Comparison of ENCODE assay signal across 25 cellular contexts in genomic region chr14:89294060-89294459, GRCh38.
DNase-seq lines count a peak whose midpoint lies in the region; ATAC-seq and TF ChIP-seq lines count a peak whose summit lies in the region.
"Had no signal": no experiment of that assay in that cellular context is flagged by ENCODE, and none has a peak within 500 bp of the region (broad histone marks: within the 10 kb centered on the region; RNA-seq: fewer than 3 reads in every experiment).

No MANE protein-coding gene starts in this region.

- no peak for TF ChIP-seq EP300 in stomach (IDR thresholded peaks at IDR 0.05)

- H3K27me3 ChIP-seq in stomach, result no peaks in the 10 kb centered on the region
- no peaks in the 10 kb centered on the region for H3K27me3 ChIP-seq in upper lobe of right lung
- H3K27me3 ChIP-seq: BLaER1 treated with 17β-estradiol and CSF1 and Interleukin-3, amounts not matched to agents 10 nM and 100 nM; cardiac muscle cell; dorsolateral prefrontal cortex; foreskin keratinocyte had no signal

- H3K36me3 Mint-ChIP-seq in activated naive CD4-positive, alpha-beta T cell treated with anti-CD3 and anti-CD28 coated beads, Interleukin-2, amount 50 U/mL, for 24 hours, result peaks cover 11% of the 10 kb centered on the region
- H3K36me3 Mint-ChIP-seq in endothelial cell (ENCODE audit: low read depth, unreplicated experiment), result peaks cover 25% of the 10 kb centered on the region

- TF ChIP-seq POLR2A in stomach (IDR thresholded peaks at IDR 0.05), result no peak

- intact Hi-C loops in stomach (cut with DNase I; ENCODE audit: low total_unique reads), result no loop called here
- intact Hi-C loops in upper lobe of right lung (cut with DNase I), result loop anchor here (10.0 kb wide), 1 partner anchor 111 kb away; no protein-coding TSS in a partner anchor

- H3K4me3 ChIP-seq in stomach (no peak overlapping the region), upper lobe of right lung (no peak overlapping the region)
- H3K4me3 ChIP-seq: A549; BLaER1 treated with 17β-estradiol and CSF1 and Interleukin-3, amounts not matched to agents 10 nM and 100 nM; cardiac muscle cell; dorsolateral prefrontal cortex; PC-9 had no signal

- no peaks in the 10 kb centered on the region for H3K9me3 Mint-ChIP-seq in activated naive CD4-positive, alpha-beta T cell treated with anti-CD3 and anti-CD28 coated beads, Interleukin-2, amount 50 U/mL, for 24 hours
- no peaks in the 10 kb centered on the region for H3K9me3 Mint-ChIP-seq in endothelial cell (ENCODE audit: unreplicated experiment)
- H3K9me3 Mint-ChIP-seq: activated CD4-positive, alpha-beta memory T cell treated with anti-CD3 and anti-CD28 coated beads for 36 hours; IgD-negative memory B cell had no signal

- no peak for DNase-seq in activated naive CD4-positive, alpha-beta T cell treated with anti-CD3 and anti-CD28 coated beads, Interleukin-2, amount 50 U/mL, for 16 hours
- DNase-seq in endothelial cell (ENCODE audit: low spot score) (no peak), left lobe of liver (ENCODE audit: low spot score) (no peak), stomach (peak; percentile 54), upper lobe of right lung (no peak)
- no peak for DNase-seq in stimulated activated CD4-positive, alpha-beta T cell treated with anti-CD3 and anti-CD28 coated beads, Interleukin-4, amount 100 ng/mL, for 4 hours
- no peak for DNase-seq in activated CD4-positive, alpha-beta T cell treated with anti-CD3 and anti-CD28 coated beads, Interleukin-2, amount 50 U/mL, for 4 hours
- DNase-seq: activated CD4-positive, alpha-beta memory T cell treated with anti-CD3 and anti-CD28 coated beads for 36 hours; amniotic stem cell; Calu3; dorsolateral prefrontal cortex; erythroblast; foreskin keratinocyte; hypothalamus; left colon; NCI-H1436 treated with DMSO at 0.1 percent for 48 hours; NCI-H2171 treated with DMSO at 0.1 percent for 48 hours; NCI-H774; PC-9 had no signal

- H3K27ac ChIP-seq in stomach (no peak overlapping the region), upper lobe of right lung (no peak overlapping the region)
- H3K27ac ChIP-seq: A549; BLaER1 treated with 17β-estradiol and CSF1 and Interleukin-3, amounts not matched to agents 10 nM and 100 nM; cardiac muscle cell; foreskin keratinocyte; PC-9; VCaP had no signal

- H3K27me3 Mint-ChIP-seq in activated naive CD4-positive, alpha-beta T cell treated with anti-CD3 and anti-CD28 coated beads, Interleukin-2, amount 50 U/mL, for 24 hours, result no peaks in the 10 kb centered on the region
- H3K27me3 Mint-ChIP-seq in endothelial cell (ENCODE audit: unreplicated experiment), result peaks cover 2% of the 10 kb centered on the region
- H3K27me3 Mint-ChIP-seq: activated CD4-positive, alpha-beta memory T cell treated with anti-CD3 and anti-CD28 coated beads for 36 hours; IgD-negative memory B cell had no signal

- TF ChIP-seq CTCF in endothelial cell (IDR thresholded peaks at IDR 0.05; ENCODE audit: unreplicated experiment) (no peak), stomach (IDR thresholded peaks at IDR 0.05) (no peak), upper lobe of right lung (IDR thresholded peaks at IDR 0.05) (no peak)

- 50 to 72% (median 58%) methylated on average over 7 of the region's 7 CpGs for WGBS in stomach, 5 donors

- H3K4me1 ChIP-seq in stomach, result peaks cover 5 to 34% (median 15%) of the 10 kb centered on the region in 4 donors
- peaks cover 3% of the 10 kb centered on the region for H3K4me1 ChIP-seq in upper lobe of right lung
- H3K4me1 ChIP-seq: A549, foreskin keratinocyte had no signal

- H3K4me1 Mint-ChIP-seq in activated naive CD4-positive, alpha-beta T cell treated with anti-CD3 and anti-CD28 coated beads, Interleukin-2, amount 50 U/mL, for 24 hours, result peaks cover 68% of the 10 kb centered on the region
- H3K4me1 Mint-ChIP-seq in endothelial cell (ENCODE audit: unreplicated experiment), result peaks cover 33% of the 10 kb centered on the region

- no peaks in the 10 kb centered on the region for H3K9me3 ChIP-seq in stomach
- no peaks in the 10 kb centered on the region for H3K9me3 ChIP-seq in upper lobe of right lung
- H3K9me3 ChIP-seq: A549; BLaER1 treated with 17β-estradiol and CSF1 and Interleukin-3, amounts not matched to agents 10 nM and 100 nM had no signal

- ATAC-seq in left lobe of liver (peak; percentile 6), upper lobe of right lung (no peak)
- ATAC-seq: A549, foreskin keratinocyte, left colon had no signal

- no peak overlapping the region for H3K27ac Mint-ChIP-seq in activated naive CD4-positive, alpha-beta T cell treated with anti-CD3 and anti-CD28 coated beads, Interleukin-2, amount 50 U/mL, for 24 hours
- H3K27ac Mint-ChIP-seq in endothelial cell (ENCODE audit: unreplicated experiment), result peak overlapping the region; percentile 36
- H3K27ac Mint-ChIP-seq: activated CD4-positive, alpha-beta memory T cell treated with anti-CD3 and anti-CD28 coated beads for 36 hours; IgD-negative memory B cell had no signal

- H3K4me3 Mint-ChIP-seq in activated naive CD4-positive, alpha-beta T cell treated with anti-CD3 and anti-CD28 coated beads, Interleukin-2, amount 50 U/mL, for 24 hours, result peak overlapping the region; percentile 23
- H3K4me3 Mint-ChIP-seq in endothelial cell (ENCODE audit: unreplicated experiment), result peak overlapping the region; percentile 31
- H3K4me3 Mint-ChIP-seq: activated CD4-positive, alpha-beta memory T cell treated with anti-CD3 and anti-CD28 coated beads for 36 hours; IgD-negative memory B cell had no signal

- H3K36me3 ChIP-seq in stomach, result peaks cover 0 to 15% (median 11%) of the 10 kb centered on the region in 4 donors
- H3K36me3 ChIP-seq in upper lobe of right lung, result no peaks in the 10 kb centered on the region
- H3K36me3 ChIP-seq: cardiac muscle cell had no signal
